In genomic region chr2:43038720-43039099, GRCh38 we compare ENCODE assay signal across 20 cellular contexts.
DNase-seq lines count a peak whose midpoint lies in the region; ATAC-seq and TF ChIP-seq lines count a peak whose summit lies in the region.
"Had no signal": no experiment of that assay in that cellular context is flagged by ENCODE, and none has a peak within 500 bp of the region (broad histone marks: within the 10 kb centered on the region; RNA-seq: fewer than 3 reads in every experiment).

No MANE protein-coding gene starts in this region.

- H3K27ac Mint-ChIP-seq in chondrocyte (ENCODE audit: unreplicated experiment) (no peak overlapping the region), glutamatergic neuron (ENCODE audit: unreplicated experiment) (no peak overlapping the region)
- H3K27ac Mint-ChIP-seq: activated CD4-positive, alpha-beta T cell treated with anti-CD3 and anti-CD28 coated beads for 36 hours; T-helper 1 cell treated with Interleukin-12 subunit alpha and Interleukin-12 subunit beta and Interleukin-4 antibody, amounts not matched to agents 30 μg/mL and 1 μg/mL, for 36 hours had no signal

- TF ChIP-seq CTCF in RWPE1 (conservative IDR thresholded peaks at IDR 0.05; ENCODE audit: low read depth), result no peak
- no peak for TF ChIP-seq CTCF in chondrocyte (IDR thresholded peaks at IDR 0.05)
- TF ChIP-seq CTCF in glutamatergic neuron (IDR thresholded peaks at IDR 0.05; ENCODE audit: partially characterized antibody, unreplicated experiment), result no peak

- H3K18ac ChIP-seq in neuronal stem cell (ENCODE audit: low read length), result peak overlapping the region; percentile 68

- H3K36me3 ChIP-seq in neuronal stem cell (replicated peaks in 1 of 2; ENCODE audit: control insufficient read depth in 2 of 2, insufficient read depth in 2 of 2, low read length in 2 of 2), result no peaks in the 10 kb centered on the region
- no peaks in the 10 kb centered on the region for H3K36me3 ChIP-seq in aorta (ENCODE audit: control insufficient read depth in 1 of 2, insufficient read depth in 2 of 2, low read length in 1 of 2)
- H3K36me3 ChIP-seq: adrenal gland, esophagus muscularis mucosa, SJCRH30 had no signal

- H3K27ac ChIP-seq in RWPE1 (peak overlapping the region; percentile 97), neuronal stem cell (replicated peaks; ENCODE audit: low read length) (no peak overlapping the region), aorta (ENCODE audit: low read depth in 1 of 2, low read length in 2 of 2) (no peak overlapping the region)
- H3K27ac ChIP-seq: esophagus muscularis mucosa, SJCRH30 had no signal

- no peaks in the 10 kb centered on the region for H3K79me1 ChIP-seq in neuronal stem cell (ENCODE audit: low read depth, low read length)

- no peaks in the 10 kb centered on the region for H3K9me3 Mint-ChIP-seq in chondrocyte (ENCODE audit: low read depth)
- no peaks in the 10 kb centered on the region for H3K9me3 Mint-ChIP-seq in glutamatergic neuron (ENCODE audit: unreplicated experiment)
- H3K9me3 Mint-ChIP-seq: activated T-cell treated with anti-CD3 and anti-CD28 coated beads, Interleukin-2, amount 50 U/mL, for 4 hours; T-helper 1 cell treated with Interleukin-12 subunit alpha and Interleukin-12 subunit beta and Interleukin-4 antibody, amounts not matched to agents 30 μg/mL and 1 μg/mL, for 36 hours had no signal

- peak overlapping the region; percentile 72 for H2AK5ac ChIP-seq in neuronal stem cell (ENCODE audit: low read depth, low read length)

- no peak overlapping the region for H3K9ac ChIP-seq in neuronal stem cell (ENCODE audit: low read depth, low read length, poor library complexity)

- no peak overlapping the region for H2BK12ac ChIP-seq in neuronal stem cell (ENCODE audit: low read length)

- intact Hi-C loops in aorta (cut with DNase I), result no loop called here

- H4K91ac ChIP-seq in neuronal stem cell (ENCODE audit: low read depth, low read length, poor library complexity), result no peak overlapping the region

- H2BK5ac ChIP-seq in neuronal stem cell (ENCODE audit: low read length), result no peak overlapping the region

- POLR2A ChIA-PET in RWPE1 (lab: Yijun Ruan, JAX; ENCODE audit: low non-redundant PET), result no interaction called here

- no peak overlapping the region for H3K14ac ChIP-seq in neuronal stem cell (ENCODE audit: low read length)

- no peaks in the 10 kb centered on the region for H3K27me3 ChIP-seq in neuronal stem cell (ENCODE audit: control insufficient read depth in 3 of 3, insufficient read depth in 3 of 3, low read depth in 1 of 3, low read length in 3 of 3)
- H3K27me3 ChIP-seq in aorta (ENCODE audit: control insufficient read depth in 1 of 2, insufficient read depth in 2 of 2, low read length in 1 of 2), result no peaks in the 10 kb centered on the region
- H3K27me3 ChIP-seq: adrenal gland, esophagus muscularis mucosa, SJCRH30 had no signal

- no peak overlapping the region for H3K4me3 ChIP-seq in neuronal stem cell (ENCODE audit: low read length in 2 of 2)
- no peak overlapping the region for H3K4me3 ChIP-seq in aorta (ENCODE audit: low read length in 2 of 2)
- H3K4me3 ChIP-seq: adrenal gland, coronary artery, esophagus muscularis mucosa, SJCRH30 had no signal

- CTCF ChIA-PET in RWPE1 (lab: Yijun Ruan, JAX), result no interaction called here

- no peak overlapping the region for H3K4me3 Mint-ChIP-seq in chondrocyte (ENCODE audit: unreplicated experiment)
- no peak overlapping the region for H3K4me3 Mint-ChIP-seq in glutamatergic neuron (ENCODE audit: unreplicated experiment)
- H3K4me3 Mint-ChIP-seq: activated CD4-positive, alpha-beta T cell treated with anti-CD3 and anti-CD28 coated beads for 36 hours; activated T-cell treated with anti-CD3 and anti-CD28 coated beads, Interleukin-2, amount 50 U/mL, for 4 hours; T-helper 1 cell treated with Interleukin-12 subunit alpha and Interleukin-12 subunit beta and Interleukin-4 antibody, amounts not matched to agents 30 μg/mL and 1 μg/mL, for 36 hours had no signal

- H3K27me3 Mint-ChIP-seq in chondrocyte (ENCODE audit: low read depth), result no peaks in the 10 kb centered on the region
- H3K27me3 Mint-ChIP-seq in glutamatergic neuron (ENCODE audit: unreplicated experiment), result no peaks in the 10 kb centered on the region
- H3K27me3 Mint-ChIP-seq: activated CD4-positive, alpha-beta T cell treated with anti-CD3 and anti-CD28 coated beads for 36 hours had no signal

- peak overlapping the region; percentile 13 for H2BK15ac ChIP-seq in neuronal stem cell (ENCODE audit: low read length)

- no CpG with 5 or more reads among the region's 12 CpGs for WGBS in neuronal stem cell (ENCODE audit: extremely low coverage in 2 of 2, insufficient read length in 2 of 2, insufficient replicate concordance in 1 of 2), 2 donors
- WGBS in aorta, 2 donors, result 95 to 96% methylated on average over 12 of the region's 12 CpGs

- H3K4me1 Mint-ChIP-seq in chondrocyte (ENCODE audit: low read depth), result peaks cover 58% of the 10 kb centered on the region
- peaks cover 2% of the 10 kb centered on the region for H3K4me1 Mint-ChIP-seq in glutamatergic neuron (ENCODE audit: low read depth, unreplicated experiment)

- no peak overlapping the region for H3K4me2 ChIP-seq in neuronal stem cell (ENCODE audit: insufficient read depth, low read length, poor library complexity, severe bottlenecking)

- H3K36me3 Mint-ChIP-seq in chondrocyte (ENCODE audit: low read depth) (no peaks in the 10 kb centered on the region), glutamatergic neuron (ENCODE audit: unreplicated experiment) (no peaks in the 10 kb centered on the region)

- no peaks in the 10 kb centered on the region for H3K9me3 ChIP-seq in neuronal stem cell (replicated peaks in 1 of 2; ENCODE audit: control insufficient read depth in 2 of 2, insufficient read depth in 1 of 2, low read depth in 1 of 2, low read length in 2 of 2)
- no peaks in the 10 kb centered on the region for H3K9me3 ChIP-seq in aorta (ENCODE audit: control insufficient read depth, low read length)
- H3K9me3 ChIP-seq: adrenal gland, esophagus muscularis mucosa, SJCRH30 had no signal

- H4K8ac ChIP-seq in neuronal stem cell (ENCODE audit: low read depth, low read length), result no peak overlapping the region

- H2BK120ac ChIP-seq in neuronal stem cell (ENCODE audit: low read depth, low read length), result no peak overlapping the region

- no peak overlapping the region for H3K4ac ChIP-seq in neuronal stem cell (ENCODE audit: low read length)

- H3K4me1 ChIP-seq in neuronal stem cell (ENCODE audit: control insufficient read depth in 2 of 2, insufficient read depth in 1 of 2, low read depth in 1 of 2, low read length in 2 of 2), result peaks cover 16 to 18% of the 10 kb centered on the region in 2 donors
- H3K4me1 ChIP-seq in aorta (ENCODE audit: control insufficient read depth in 1 of 2, insufficient read depth in 2 of 2, low read length in 2 of 2), result no peaks in the 10 kb centered on the region

- H2AFZ ChIP-seq in neuronal stem cell (ENCODE audit: low read length), result no peak overlapping the region

- no peak for DNase-seq in RWPE1 (ENCODE audit: low spot score)
- peak; percentile 65 for DNase-seq in chondrocyte (ENCODE audit: low spot score)
- no peak for DNase-seq in neuronal stem cell (ENCODE audit: low spot score)
- DNase-seq in aorta, result peak; percentile 24 to 53
- DNase-seq in glutamatergic neuron, result no peak
- DNase-seq in T-helper 1 cell, result no peak
- DNase-seq: activated CD4-positive, alpha-beta T cell treated with anti-CD3 and anti-CD28 coated beads for 36 hours; activated T-cell treated with anti-CD3 and anti-CD28 coated beads, Interleukin-2, amount 50 U/mL, for 4 hours; DMS 273 treated with DMSO at 0.1 percent for 48 hours; KBM-7; NCI-H146; NCI-H524; stimulated activated CD4-positive, alpha-beta T cell treated with anti-CD3 and anti-CD28 coated beads, Interleukin-2, amount 100 ng/mL, for 24 hours had no signal

- no peak overlapping the region for H3K23ac ChIP-seq in neuronal stem cell (ENCODE audit: low read depth, low read length, poor library complexity)

- ATAC-seq in aorta (ENCODE audit: low FRiP score), result no peak
- no peak for ATAC-seq in HG02885 (IDR thresholded peaks at IDR 0.05; ENCODE audit: poor library complexity, unreplicated experiment)
- ATAC-seq: activated CD4-positive, alpha-beta T cell treated with anti-CD3 and anti-CD28 coated beads for 36 hours; Panc1 had no signal

Comparison
In these comparisons a context has a peak if more than half of its experiments do, and no peak if none do; other contexts are left out.
1. DNase-seq: peak in chondrocyte (single experiment) and aorta (2 of 2); none in RWPE1 (single experiment), neuronal stem cell (single experiment), glutamatergic neuron (single experiment) and T-helper 1 cell (0 of 5).